18 cellular contexts compared by ENCODE assay signal in genomic region chr15:40789119-40789518, GRCh38. TPM values are rescaled to one million over a fixed set of nuclear protein-coding genes. Genes with fewer than 3 reads are reported as not detected.
DNase-seq lines count a peak whose midpoint lies in the region; ATAC-seq and TF ChIP-seq lines count a peak whose summit lies in the region.
"Had no signal": no experiment of that assay in that cellular context is flagged by ENCODE, and none has a peak within 500 bp of the region (broad histone marks: within the 10 kb centered on the region; RNA-seq: fewer than 3 reads in every experiment).

No MANE protein-coding gene starts in this region.

- H3K27me3 ChIP-seq in colonic mucosa, result no peaks in the 10 kb centered on the region
- H3K27me3 ChIP-seq: heart right ventricle, ovary had no signal

- H3K9me3 ChIP-seq in colonic mucosa, result no peaks in the 10 kb centered on the region
- H3K9me3 ChIP-seq: A549, heart right ventricle, ovary had no signal

- H3K4me3 Mint-ChIP-seq in activated naive CD8-positive, alpha-beta T cell treated with anti-CD3 and anti-CD28 coated beads, Interleukin-2, amount 10 ng/mL, durations not matched to agents 7 days and 5 days, result no peak overlapping the region
- no peak overlapping the region for H3K4me3 Mint-ChIP-seq in activated naive CD8-positive, alpha-beta T cell treated with anti-CD3 and anti-CD28 coated beads for 36 hours
- H3K4me3 Mint-ChIP-seq in natural killer cell treated with Interleukin-12 subunit alpha and Interleukin-12 subunit beta and Interleukin-15 and Interleukin-18, amount 100 ng/mL, for 72 hours, result no peak overlapping the region
- H3K4me3 Mint-ChIP-seq in type B pancreatic cell, result no peak overlapping the region
- H3K4me3 Mint-ChIP-seq: CD4-positive, alpha-beta T cell had no signal

- H3K36me3 ChIP-seq in colonic mucosa, result no peaks in the 10 kb centered on the region
- H3K36me3 ChIP-seq: ovary had no signal

- no peak for DNase-seq in activated naive CD8-positive, alpha-beta T cell treated with anti-CD3 and anti-CD28 coated beads, Interleukin-2, amount 10 ng/mL, durations not matched to agents 7 days and 5 days
- no peak for DNase-seq in activated naive CD8-positive, alpha-beta T cell treated with anti-CD3 and anti-CD28 coated beads for 36 hours
- no peak for DNase-seq in colonic mucosa
- DNase-seq in natural killer cell treated with Interleukin-12 subunit alpha and Interleukin-12 subunit beta and Interleukin-15 and Interleukin-18, amount 100 ng/mL, for 72 hours (ENCODE audit: low spot score), result peak; percentile 38
- DNase-seq in type B pancreatic cell (ENCODE audit: extremely low spot score, unreplicated experiment), result no peak
- DNase-seq in posterior vena cava (ENCODE audit: low spot score), result no peak
- DNase-seq in germinal center (ENCODE audit: low spot score), result no peak
- DNase-seq in cerebellar nuclear complex (lab: John Stamatoyannopoulos, UW), result no peak
- DNase-seq: activated gamma-delta T cell treated with Interleukin-2 at 50 U/mL for 16 hours; CD4-positive, alpha-beta T cell; DND-41; heart right ventricle; islet precursor cell; NCI-H2029 treated with DMSO at 0.1 percent for 48 hours; ovary; small intestine; SW 1271 had no signal

- H3K4me1 Mint-ChIP-seq in activated naive CD8-positive, alpha-beta T cell treated with anti-CD3 and anti-CD28 coated beads, Interleukin-2, amount 10 ng/mL, durations not matched to agents 7 days and 5 days, result peaks cover 23% of the 10 kb centered on the region
- H3K4me1 Mint-ChIP-seq in activated naive CD8-positive, alpha-beta T cell treated with anti-CD3 and anti-CD28 coated beads for 36 hours, result peaks cover 48% of the 10 kb centered on the region
- H3K4me1 Mint-ChIP-seq in natural killer cell treated with Interleukin-12 subunit alpha and Interleukin-12 subunit beta and Interleukin-15 and Interleukin-18, amount 100 ng/mL, for 72 hours (ENCODE audit: low read depth in 2 of 2), result peaks cover 32 to 34% of the 10 kb centered on the region in 2 donors
- H3K4me1 Mint-ChIP-seq in type B pancreatic cell (ENCODE audit: unreplicated experiment), result peaks cover 38% of the 10 kb centered on the region

- no peak for ATAC-seq in activated naive CD8-positive, alpha-beta T cell treated with anti-CD3 and anti-CD28 coated beads, Interleukin-2, amount 10 ng/mL, durations not matched to agents 7 days and 5 days (ENCODE audit: low read depth)
- no peak for ATAC-seq in natural killer cell treated with Interleukin-12 subunit alpha and Interleukin-12 subunit beta and Interleukin-15 and Interleukin-18, amount 100 ng/mL, for 72 hours
- ATAC-seq: A549 had no signal

- intact Hi-C loops in colonic mucosa (cut with DNase I) (loop anchor here (10.0 kb wide), 1 partner anchor 106 kb away; the partner anchor contains the start of gene VPS18), posterior vena cava (cut with DNase I) (no loop called here)

- POLR2A ChIA-PET in activated naive CD8-positive, alpha-beta T cell treated with anti-CD3 and anti-CD28 coated beads, Interleukin-2, amount 10 ng/mL, durations not matched to agents 7 days and 5 days (lab: Charles Lee), result interaction anchor here (0.5 to 1.9 kb wide), 2 partner anchors 25 to 732 kb away, joined by 3 to 7 read pairs; partner anchors contain the start of gene GCHFR

- H3K36me3 Mint-ChIP-seq in activated naive CD8-positive, alpha-beta T cell treated with anti-CD3 and anti-CD28 coated beads, Interleukin-2, amount 10 ng/mL, durations not matched to agents 7 days and 5 days, result peaks cover 6% of the 10 kb centered on the region
- H3K36me3 Mint-ChIP-seq in activated naive CD8-positive, alpha-beta T cell treated with anti-CD3 and anti-CD28 coated beads for 36 hours, result peaks cover 2% of the 10 kb centered on the region
- H3K36me3 Mint-ChIP-seq in natural killer cell treated with Interleukin-12 subunit alpha and Interleukin-12 subunit beta and Interleukin-15 and Interleukin-18, amount 100 ng/mL, for 72 hours, result peaks cover 4% of the 10 kb centered on the region
- peaks cover 10% of the 10 kb centered on the region for H3K36me3 Mint-ChIP-seq in type B pancreatic cell

- no peaks in the 10 kb centered on the region for H3K9me3 Mint-ChIP-seq in activated naive CD8-positive, alpha-beta T cell treated with anti-CD3 and anti-CD28 coated beads, Interleukin-2, amount 10 ng/mL, durations not matched to agents 7 days and 5 days
- no peaks in the 10 kb centered on the region for H3K9me3 Mint-ChIP-seq in activated naive CD8-positive, alpha-beta T cell treated with anti-CD3 and anti-CD28 coated beads for 36 hours
- no peaks in the 10 kb centered on the region for H3K9me3 Mint-ChIP-seq in natural killer cell treated with Interleukin-12 subunit alpha and Interleukin-12 subunit beta and Interleukin-15 and Interleukin-18, amount 100 ng/mL, for 72 hours
- no peaks in the 10 kb centered on the region for H3K9me3 Mint-ChIP-seq in type B pancreatic cell
- H3K9me3 Mint-ChIP-seq: CD4-positive, alpha-beta T cell had no signal

- H3K9ac ChIP-seq in colonic mucosa (ENCODE audit: low read depth in 2 of 2, low read length in 2 of 2), result peak overlapping the region in 1 of 2 donors; percentile 38

- H3K27ac ChIP-seq in colonic mucosa, result peak overlapping the region; percentile 47
- H3K27ac ChIP-seq: heart right ventricle, ovary had no signal

- no peaks in the 10 kb centered on the region for H3K27me3 Mint-ChIP-seq in activated naive CD8-positive, alpha-beta T cell treated with anti-CD3 and anti-CD28 coated beads, Interleukin-2, amount 10 ng/mL, durations not matched to agents 7 days and 5 days
- no peaks in the 10 kb centered on the region for H3K27me3 Mint-ChIP-seq in activated naive CD8-positive, alpha-beta T cell treated with anti-CD3 and anti-CD28 coated beads for 36 hours
- H3K27me3 Mint-ChIP-seq in natural killer cell treated with Interleukin-12 subunit alpha and Interleukin-12 subunit beta and Interleukin-15 and Interleukin-18, amount 100 ng/mL, for 72 hours, result no peaks in the 10 kb centered on the region
- no peaks in the 10 kb centered on the region for H3K27me3 Mint-ChIP-seq in type B pancreatic cell
- H3K27me3 Mint-ChIP-seq: CD4-positive, alpha-beta T cell had no signal

- peaks cover 17% of the 10 kb centered on the region for H3K4me1 ChIP-seq in colonic mucosa

- H3K27ac Mint-ChIP-seq in activated naive CD8-positive, alpha-beta T cell treated with anti-CD3 and anti-CD28 coated beads, Interleukin-2, amount 10 ng/mL, durations not matched to agents 7 days and 5 days, result peak overlapping the region; percentile 6
- H3K27ac Mint-ChIP-seq in activated naive CD8-positive, alpha-beta T cell treated with anti-CD3 and anti-CD28 coated beads for 36 hours, result no peak overlapping the region
- peak overlapping the region in 1 of 2 donors; percentile 55 for H3K27ac Mint-ChIP-seq in natural killer cell treated with Interleukin-12 subunit alpha and Interleukin-12 subunit beta and Interleukin-15 and Interleukin-18, amount 100 ng/mL, for 72 hours
- H3K27ac Mint-ChIP-seq in type B pancreatic cell, result peak overlapping the region; percentile 81
- H3K27ac Mint-ChIP-seq: CD4-positive, alpha-beta T cell had no signal

- H3K4me3 ChIP-seq in colonic mucosa, result no peak overlapping the region
- H3K4me3 ChIP-seq: A549, heart right ventricle, ovary had no signal

- TF ChIP-seq CTCF in colonic mucosa (IDR thresholded peaks at IDR 0.05) (no peak), type B pancreatic cell (conservative IDR thresholded peaks at IDR 0.05) (no peak)

RNA-seq across cellular contexts. Expression of gene ZFYVE19, which starts 17.8 kb away (rescaled TPM):
- total RNA-seq in activated naive CD8-positive, alpha-beta T cell treated with anti-CD3 and anti-CD28 coated beads, Interleukin-2, amount 10 ng/mL, durations not matched to agents 7 days and 5 days, result 10 to 100 TPM; 30.1 to 31.7 TPM
- 10 to 100 TPM; 20.1 to 20.8 TPM for total RNA-seq in activated naive CD8-positive, alpha-beta T cell treated with anti-CD3 and anti-CD28 coated beads for 36 hours
- total RNA-seq in colonic mucosa (10 to 100 TPM; 22.9 to 27.9 TPM), type B pancreatic cell (ENCODE audit: low replicate concordance) (31.6 and 45.0 TPM in 2 replicates), posterior vena cava (1 to 10 TPM; 8.3 to 8.6 TPM)
- 10 to 100 TPM; 17.2 to 39.1 TPM for total RNA-seq in natural killer cell treated with Interleukin-12 subunit alpha and Interleukin-12 subunit beta and Interleukin-15 and Interleukin-18, amount 100 ng/mL, for 72 hours

RNA-seq across cellular contexts. Expression of gene DNAJC17, which starts 18.2 kb away (rescaled TPM):
- 10 to 100 TPM; 45.6 to 47.2 TPM for total RNA-seq in activated naive CD8-positive, alpha-beta T cell treated with anti-CD3 and anti-CD28 coated beads, Interleukin-2, amount 10 ng/mL, durations not matched to agents 7 days and 5 days
- total RNA-seq in activated naive CD8-positive, alpha-beta T cell treated with anti-CD3 and anti-CD28 coated beads for 36 hours, result 10 to 100 TPM; 39.8 to 41.7 TPM
- 10 to 100 TPM; 38.1 to 48.0 TPM for total RNA-seq in colonic mucosa
- total RNA-seq in natural killer cell treated with Interleukin-12 subunit alpha and Interleukin-12 subunit beta and Interleukin-15 and Interleukin-18, amount 100 ng/mL, for 72 hours, result 10 to 100 TPM; 40.4 to 62.6 TPM
- 23.7 and 38.3 TPM in 2 replicates for total RNA-seq in type B pancreatic cell (ENCODE audit: low replicate concordance)
- 10 to 100 TPM; 18.3 to 22.9 TPM for total RNA-seq in posterior vena cava

RNA-seq across cellular contexts. Expression of gene C15orf62, which starts 19.3 kb away (rescaled TPM):
- total RNA-seq in activated naive CD8-positive, alpha-beta T cell treated with anti-CD3 and anti-CD28 coated beads, Interleukin-2, amount 10 ng/mL, durations not matched to agents 7 days and 5 days, result 1 to 10 TPM; 2.4 TPM
- total RNA-seq in activated naive CD8-positive, alpha-beta T cell treated with anti-CD3 and anti-CD28 coated beads for 36 hours, result under 1 TPM; 0.43 to 0.50 TPM
- under 1 TPM; 0.74 to 0.80 TPM for total RNA-seq in colonic mucosa
- total RNA-seq in natural killer cell treated with Interleukin-12 subunit alpha and Interleukin-12 subunit beta and Interleukin-15 and Interleukin-18, amount 100 ng/mL, for 72 hours, result under 1 TPM; 0.12 to 0.22 TPM
- total RNA-seq in type B pancreatic cell (ENCODE audit: low replicate concordance), result 1.1 and 1.3 TPM in 2 replicates
- total RNA-seq in posterior vena cava, result under 1 TPM; 0.10 to 0.28 TPM

RNA-seq across cellular contexts. Expression of gene GCHFR, which starts 25.3 kb away (rescaled TPM):
- total RNA-seq in activated naive CD8-positive, alpha-beta T cell treated with anti-CD3 and anti-CD28 coated beads, Interleukin-2, amount 10 ng/mL, durations not matched to agents 7 days and 5 days, result 10 to 100 TPM; 58.2 to 61.5 TPM
- total RNA-seq in activated naive CD8-positive, alpha-beta T cell treated with anti-CD3 and anti-CD28 coated beads for 36 hours, result 10 to 100 TPM; 35.2 to 35.9 TPM
- total RNA-seq in colonic mucosa (10 to 100 TPM; 39.5 to 42.5 TPM), type B pancreatic cell (ENCODE audit: low replicate concordance) (23.3 and 23.5 TPM in 2 replicates), posterior vena cava (1 to 10 TPM; 7.1 to 8.9 TPM)
- 10 to 100 TPM in 1 of 2 donors, 1 to 10 TPM in 1; 9.1 to 14.4 TPM for total RNA-seq in natural killer cell treated with Interleukin-12 subunit alpha and Interleukin-12 subunit beta and Interleukin-15 and Interleukin-18, amount 100 ng/mL, for 72 hours

RNA-seq across cellular contexts. Expression of gene RMDN3, which starts 34.1 kb away (rescaled TPM):
- total RNA-seq in activated naive CD8-positive, alpha-beta T cell treated with anti-CD3 and anti-CD28 coated beads, Interleukin-2, amount 10 ng/mL, durations not matched to agents 7 days and 5 days, result 10 to 100 TPM; 32.5 to 36.4 TPM
- total RNA-seq in activated naive CD8-positive, alpha-beta T cell treated with anti-CD3 and anti-CD28 coated beads for 36 hours, result 10 to 100 TPM; 32.0 to 32.4 TPM
- total RNA-seq in colonic mucosa (10 to 100 TPM; 31.1 to 49.1 TPM), type B pancreatic cell (ENCODE audit: low replicate concordance) (30.4 and 32.0 TPM in 2 replicates), posterior vena cava (10 to 100 TPM; 22.3 to 23.6 TPM)
- 10 to 100 TPM; 35.9 to 72.6 TPM for total RNA-seq in natural killer cell treated with Interleukin-12 subunit alpha and Interleukin-12 subunit beta and Interleukin-15 and Interleukin-18, amount 100 ng/mL, for 72 hours
